In the genomic region with DNA sequence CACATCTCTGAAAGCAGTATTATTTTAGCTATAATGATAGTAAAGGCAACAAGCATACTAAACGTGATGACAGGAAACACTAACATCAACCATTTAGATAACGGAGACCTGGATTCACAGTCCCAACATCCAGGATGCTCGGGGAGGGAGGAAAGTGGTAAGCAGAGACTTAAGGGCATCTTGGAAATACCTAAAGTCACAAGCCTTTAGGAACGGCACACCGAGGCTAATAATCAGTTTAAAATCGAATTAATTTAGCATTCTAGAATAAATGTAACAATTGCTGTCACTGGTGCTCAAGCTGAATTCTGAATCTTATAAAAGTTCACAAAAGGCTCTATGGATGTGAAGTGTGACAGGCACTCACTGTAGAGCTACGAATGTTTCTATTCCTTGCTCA, we compare ENCODE assay signal across 9 cellular contexts. TPM values are rescaled to one million over a fixed set of nuclear protein-coding genes. Genes with fewer than 3 reads are reported as not detected.
DNase-seq lines count a peak whose midpoint lies in the region; ATAC-seq, FAIRE-seq and TF ChIP-seq lines count a peak whose summit lies in the region.
"Had no signal": no experiment of that assay in that cellular context is flagged by ENCODE, and none has a peak within 500 bp of the region (broad histone marks: within the 10 kb centered on the region; RNA-seq: fewer than 3 reads in every experiment).

No MANE protein-coding gene starts in this region.

- WGBS in suprapubic skin = 6% methylated on average over 7 of the region's 7 CpGs

- no peak for FAIRE-seq in keratinocyte (lab: Jason Lieb, UNC)
- FAIRE-seq: colon had no signal

- H3K27me3 Mint-ChIP-seq in activated CD4-positive, alpha-beta T cell treated with anti-CD3 and anti-CD28 coated beads, Interleukin-2, amount 10 ng/mL, durations not matched to agents 7 days and 5 days = no peaks in the 10 kb centered on the region
- no peaks in the 10 kb centered on the region for H3K27me3 Mint-ChIP-seq in activated CD8-positive, alpha-beta T cell treated with anti-CD3 and anti-CD28 coated beads, Interleukin-2, amount 10 ng/mL, durations not matched to agents 7 days and 5 days (ENCODE audit: low read depth)

- H3K4me3 Mint-ChIP-seq in activated CD4-positive, alpha-beta T cell treated with anti-CD3 and anti-CD28 coated beads, Interleukin-2, amount 10 ng/mL, durations not matched to agents 7 days and 5 days = peak overlapping the region; percentile 99
- no peak overlapping the region for H3K4me3 Mint-ChIP-seq in activated CD8-positive, alpha-beta T cell treated with anti-CD3 and anti-CD28 coated beads, Interleukin-2, amount 10 ng/mL, durations not matched to agents 7 days and 5 days

- H3K4me3 ChIP-seq in keratinocyte (ENCODE audit: control insufficient read depth in 2 of 3, extremely low read depth in 1 of 3, insufficient read depth in 2 of 3, low read depth in 1 of 3, low read length in 3 of 3) (peak overlapping the region; percentile 89 to 95 (median 92)), suprapubic skin (peak overlapping the region; percentile 94)

- H3K36me3 Mint-ChIP-seq in activated CD4-positive, alpha-beta T cell treated with anti-CD3 and anti-CD28 coated beads, Interleukin-2, amount 10 ng/mL, durations not matched to agents 7 days and 5 days (ENCODE audit: low read depth) = peaks cover 21% of the 10 kb centered on the region
- peaks cover 22% of the 10 kb centered on the region for H3K36me3 Mint-ChIP-seq in activated CD8-positive, alpha-beta T cell treated with anti-CD3 and anti-CD28 coated beads, Interleukin-2, amount 10 ng/mL, durations not matched to agents 7 days and 5 days (ENCODE audit: low read depth)

- peaks cover 2% of the 10 kb centered on the region for H3K9me3 ChIP-seq in keratinocyte (ENCODE audit: control insufficient read depth, low read depth, low read length)
- H3K9me3 ChIP-seq in suprapubic skin = no peaks in the 10 kb centered on the region

- no peaks in the 10 kb centered on the region for H3K9me1 ChIP-seq in keratinocyte (ENCODE audit: control insufficient read depth, extremely low read depth, insufficient read depth, low read length)

- no peaks in the 10 kb centered on the region for H4K20me1 ChIP-seq in keratinocyte (ENCODE audit: control insufficient read depth, extremely low read depth, insufficient read depth, low read length)

- TF ChIP-seq CTCF in keratinocyte (optimal IDR thresholded peaks at IDR 0.05 in 1 of 3, IDR thresholded peaks at IDR 0.05 in 1 of 3, conservative IDR thresholded peaks at IDR 0.05 in 1 of 3; ENCODE audit: extremely low read depth in 1 of 3, insufficient read depth in 2 of 3, low read length in 3 of 3) = no peak
- no peak for TF ChIP-seq CTCF in suprapubic skin (IDR thresholded peaks at IDR 0.05)

- POLR2A ChIA-PET in activated CD4-positive, alpha-beta T cell treated with anti-CD3 and anti-CD28 coated beads, Interleukin-2, amount 10 ng/mL, durations not matched to agents 7 days and 5 days (lab: Charles Lee) = interaction anchor here (0.6 to 1.1 kb wide), 2 partner anchors 36 to 270 kb away, joined by 3 to 6 read pairs; no protein-coding TSS in a partner anchor
- POLR2A ChIA-PET in activated CD8-positive, alpha-beta T cell treated with anti-CD3 and anti-CD28 coated beads, Interleukin-2, amount 10 ng/mL, durations not matched to agents 7 days and 5 days (lab: Charles Lee) = interaction anchor here (0.8 to 5.6 kb wide), 8 partner anchors 9 to 500 kb away, joined by 3 to 96 read pairs (median 4); a partner anchor contains a TSS

- H3K79me2 ChIP-seq in keratinocyte (ENCODE audit: control insufficient read depth, insufficient read depth, low read length) = peaks cover 57% of the 10 kb centered on the region

- peak overlapping the region; percentile 97 for H3K4me2 ChIP-seq in keratinocyte (ENCODE audit: control insufficient read depth, extremely low read depth, insufficient read depth, low read depth, low read length)

- H3K4me1 ChIP-seq in keratinocyte (ENCODE audit: control insufficient read depth, extremely low read depth, insufficient read depth, low read length) (peaks cover 8% of the 10 kb centered on the region), suprapubic skin (peaks cover 30% of the 10 kb centered on the region)

- no peak for DNase-seq in activated CD4-positive, alpha-beta T cell treated with anti-CD3 and anti-CD28 coated beads, Interleukin-2, amount 10 ng/mL, durations not matched to agents 7 days and 5 days
- DNase-seq in activated CD4-positive, alpha-beta T cell treated with anti-CD3 and anti-CD28 coated beads for 1 hour = no peak
- DNase-seq in activated CD8-positive, alpha-beta T cell treated with anti-CD3 and anti-CD28 coated beads, Interleukin-2, amount 10 ng/mL, durations not matched to agents 7 days and 5 days = no peak
- DNase-seq in keratinocyte (ENCODE audit: low read depth, low spot score) = no peak
- no peak for DNase-seq in suprapubic skin (ENCODE audit: low spot score in 2 of 2)
- DNase-seq in iPS-NIHi11 (ENCODE audit: low spot score) = no peak
- no peak for DNase-seq in glomerular visceral epithelial cell (ENCODE audit: extremely low spot score)

- H3K9me3 Mint-ChIP-seq in activated CD4-positive, alpha-beta T cell treated with anti-CD3 and anti-CD28 coated beads, Interleukin-2, amount 10 ng/mL, durations not matched to agents 7 days and 5 days = peaks cover 3% of the 10 kb centered on the region
- no peaks in the 10 kb centered on the region for H3K9me3 Mint-ChIP-seq in activated CD8-positive, alpha-beta T cell treated with anti-CD3 and anti-CD28 coated beads, Interleukin-2, amount 10 ng/mL, durations not matched to agents 7 days and 5 days (ENCODE audit: insufficient read depth)

- CTCF ChIA-PET in activated CD4-positive, alpha-beta T cell treated with anti-CD3 and anti-CD28 coated beads, Interleukin-2, amount 10 ng/mL, durations not matched to agents 7 days and 5 days (lab: Charles Lee) = interaction anchor here (1.0 to 1.1 kb wide), 2 partner anchors 31 to 491 kb away, joined by 3 to 4 read pairs; no protein-coding TSS in a partner anchor
- CTCF ChIA-PET in activated CD8-positive, alpha-beta T cell treated with anti-CD3 and anti-CD28 coated beads, Interleukin-2, amount 10 ng/mL, durations not matched to agents 7 days and 5 days (lab: Charles Lee) = interaction anchor here (1.0 to 4.7 kb wide), 4 partner anchors 11 to 162 kb away, joined by 3 to 24 read pairs (median 5); no protein-coding TSS in a partner anchor

- peaks cover 25% of the 10 kb centered on the region for H3K4me1 Mint-ChIP-seq in activated CD4-positive, alpha-beta T cell treated with anti-CD3 and anti-CD28 coated beads, Interleukin-2, amount 10 ng/mL, durations not matched to agents 7 days and 5 days
- H3K4me1 Mint-ChIP-seq in activated CD8-positive, alpha-beta T cell treated with anti-CD3 and anti-CD28 coated beads, Interleukin-2, amount 10 ng/mL, durations not matched to agents 7 days and 5 days (ENCODE audit: low read depth) = peaks cover 24% of the 10 kb centered on the region

- H3K27ac ChIP-seq in keratinocyte (ENCODE audit: control insufficient read depth, insufficient read depth, low read length) (peak overlapping the region; percentile 81), suprapubic skin (no peak overlapping the region)

- H3K27ac Mint-ChIP-seq in activated CD4-positive, alpha-beta T cell treated with anti-CD3 and anti-CD28 coated beads, Interleukin-2, amount 10 ng/mL, durations not matched to agents 7 days and 5 days = peak overlapping the region; percentile 100
- peak overlapping the region; percentile 99 for H3K27ac Mint-ChIP-seq in activated CD8-positive, alpha-beta T cell treated with anti-CD3 and anti-CD28 coated beads, Interleukin-2, amount 10 ng/mL, durations not matched to agents 7 days and 5 days

- no peak for TF ChIP-seq POLR2A in suprapubic skin (IDR thresholded peaks at IDR 0.05)

- dilution Hi-C loops in keratinocyte (cut with MboI; ENCODE audit: extremely low pct_ligation_motif_present, low sequenced_read_pairs) = no loop called here

- H2AFZ ChIP-seq in keratinocyte (ENCODE audit: control insufficient read depth, low read length) = peak overlapping the region; percentile 25

- TF ChIP-seq EP300 in suprapubic skin (IDR thresholded peaks at IDR 0.05) = no peak

- H3K27me3 ChIP-seq in keratinocyte (ENCODE audit: control insufficient read depth, extremely low read depth, insufficient read depth, low read length) = no peaks in the 10 kb centered on the region
- H3K27me3 ChIP-seq in suprapubic skin = no peaks in the 10 kb centered on the region

- no peaks in the 10 kb centered on the region for H3K36me3 ChIP-seq in keratinocyte (ENCODE audit: control insufficient read depth in 2 of 2, extremely low read depth in 1 of 2, insufficient read depth in 2 of 2, low read length in 2 of 2)
- H3K36me3 ChIP-seq in suprapubic skin = no peaks in the 10 kb centered on the region

- peak overlapping the region; percentile 87 for H3K9ac ChIP-seq in keratinocyte (ENCODE audit: control insufficient read depth, extremely low read depth, insufficient read depth, low read length)

- no peak for ATAC-seq in activated CD8-positive, alpha-beta T cell treated with anti-CD3 and anti-CD28 coated beads, Interleukin-2, amount 10 ng/mL, durations not matched to agents 7 days and 5 days
- no peak for ATAC-seq in GM18858 (IDR thresholded peaks at IDR 0.05; ENCODE audit: unreplicated experiment)

RNA-seq across cellular contexts. Expression of a gene that starts 1.3 kb away (rescaled TPM):
- total RNA-seq in activated CD4-positive, alpha-beta T cell treated with anti-CD3 and anti-CD28 coated beads, Interleukin-2, amount 10 ng/mL, durations not matched to agents 7 days and 5 days = 100 to 1,000 TPM; 145 to 161 TPM
- 100 to 1,000 TPM; 136 to 137 TPM for total RNA-seq in activated CD8-positive, alpha-beta T cell treated with anti-CD3 and anti-CD28 coated beads, Interleukin-2, amount 10 ng/mL, durations not matched to agents 7 days and 5 days
- polyA plus RNA-seq in keratinocyte = 48.3 to 96.5 TPM (median 64.3 TPM) in 3 replicates
- polyA plus RNA-seq in keratinocyte (2011; ENCODE audit: low read depth) = 84.5 TPM
- 39.4 and 72.7 TPM in 2 replicates for polyA plus RNA-seq in keratinocyte (2011; cell fraction: cytosol; rRNA removed)
- polyA plus RNA-seq in keratinocyte (2011; cell fraction: nucleus; rRNA removed) = 73.2 and 105 TPM in 2 replicates
- 30.9 and 48.9 TPM in 2 replicates for polyA plus RNA-seq in keratinocyte (2012; ENCODE audit: low replicate concordance)
- 29.9 to 61.0 TPM (median 36.8 TPM) in 3 replicates for polyA minus RNA-seq in keratinocyte
- polyA minus RNA-seq in keratinocyte (2011; cell fraction: cytosol; rRNA and poly(A)+ RNA removed) = 11.7 TPM
- polyA minus RNA-seq in keratinocyte (2011; cell fraction: nucleus; rRNA and poly(A)+ RNA removed) = 29.3 and 66.9 TPM in 2 replicates
- 10 to 100 TPM; 37.8 to 94.4 (median 41.8) TPM for total RNA-seq in suprapubic skin
